ENCODE assay signal across 8 cellular contexts in the genomic region with DNA sequence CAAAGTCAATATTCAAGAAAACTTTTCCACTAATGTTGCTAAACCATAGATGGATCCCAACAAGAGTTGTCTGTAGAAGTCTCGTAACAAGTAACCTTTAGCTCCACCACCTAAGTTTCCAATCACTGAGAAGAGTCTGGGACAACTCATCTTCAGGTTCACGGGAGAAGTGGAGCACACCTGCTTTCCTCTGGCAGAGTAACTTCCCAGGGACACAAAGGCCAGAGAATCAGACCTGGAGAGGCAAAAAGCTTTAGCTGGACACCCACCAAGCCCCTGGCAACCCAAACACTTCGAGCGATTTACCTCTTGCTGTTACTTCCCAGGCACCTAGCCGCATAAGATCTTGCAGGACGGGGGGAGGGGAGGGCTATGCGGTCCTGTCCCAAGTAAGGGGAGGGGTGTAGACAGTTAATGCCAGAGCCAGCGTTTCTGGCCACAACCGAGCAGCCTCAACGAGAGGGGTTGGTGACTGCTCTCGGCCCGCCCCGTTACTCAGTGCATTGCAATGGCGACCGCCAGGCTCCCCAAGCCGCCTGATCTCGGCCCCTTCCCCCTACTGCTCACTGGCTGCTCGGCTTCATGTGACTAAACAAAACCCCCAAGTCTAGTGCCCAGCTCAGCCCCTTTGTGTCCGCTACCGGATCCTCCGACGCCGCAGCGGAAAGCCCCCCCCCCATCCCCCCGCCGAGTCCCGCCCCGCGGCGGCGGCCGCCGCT. TPM values are rescaled to one million over a fixed set of nuclear protein-coding genes. Genes with fewer than 3 reads are reported as not detected.
DNase-seq lines count a peak whose midpoint lies in the region; ATAC-seq and TF ChIP-seq lines count a peak whose summit lies in the region.

No MANE protein-coding gene starts in this region.

- H3K9me3 ChIP-seq in endodermal cell (ENCODE audit: control insufficient read depth, low read length), result peaks cover 25% of the 10 kb centered on the region

- H3K27ac Mint-ChIP-seq in endodermal cell, result peak overlapping the region; percentile 100

- TF ChIP-seq CTCF in endodermal cell (conservative IDR thresholded peaks at IDR 0.05), result no peak

- WGBS in endodermal cell (ENCODE audit: insufficient coverage in 1 of 2, insufficient read length in 1 of 2), 2 experiments, result 0 to 1% methylated on average over 12 to 25 of the region's 33 CpGs

- H3K27me3 ChIP-seq in endodermal cell (ENCODE audit: control insufficient read depth, insufficient read depth, low read length, poor library complexity, severe bottlenecking), result no peaks in the 10 kb centered on the region

- ATAC-seq in GM19328 (IDR thresholded peaks at IDR 0.05; ENCODE audit: unreplicated experiment) (peak; percentile 36), HG03460 (IDR thresholded peaks at IDR 0.05; ENCODE audit: unreplicated experiment) (peak; percentile 45)

- peak overlapping the region; percentile 98 for H3K9ac ChIP-seq in endodermal cell (ENCODE audit: extremely low read depth, low read length, poor library complexity, severe bottlenecking)

- H3K4me3 Mint-ChIP-seq in endodermal cell, result peak overlapping the region; percentile 92

- peaks cover 38% of the 10 kb centered on the region for H3K36me3 Mint-ChIP-seq in endodermal cell (ENCODE audit: low read depth)

- H3K27me3 Mint-ChIP-seq in endodermal cell (ENCODE audit: insufficient read depth), result no peaks in the 10 kb centered on the region

- DNase-seq in CD1c-positive myeloid dendritic cell (ENCODE audit: extremely low spot score) (peak; percentile 61), NOMO-1 treated with DMSO at 0.1 percent for 48 hours (lab: John Stamatoyannopoulos, UW; ENCODE audit: unreplicated experiment) (peak; percentile 59), endodermal cell (peak; percentile 94), midbrain (lab: John Stamatoyannopoulos, UW) (peak; percentile 70)
- DNase-seq in activated CD8-positive, alpha-beta memory T cell treated with anti-CD3 and anti-CD28 coated beads, Interleukin-2, amount 50 U/mL, for 24 hours (ENCODE audit: extremely low read depth), result peak; percentile 47
- peak; percentile 47 to 65 for DNase-seq in stimulated activated CD8-positive, alpha-beta memory T cell treated with anti-CD3 and anti-CD28 coated beads, Interleukin-15, amount 100 ng/mL, for 48 hours (ENCODE audit: low read depth in 2 of 2)

- no peaks in the 10 kb centered on the region for H3K4me1 ChIP-seq in endodermal cell (ENCODE audit: control insufficient read depth, insufficient read depth, low read length)

- H3K4me3 ChIP-seq in endodermal cell (ENCODE audit: low read length), result peak overlapping the region; percentile 100

- peak overlapping the region; percentile 100 for H3K27ac ChIP-seq in endodermal cell (ENCODE audit: low read depth, low read length)

- peaks cover 22% of the 10 kb centered on the region for H3K9me3 Mint-ChIP-seq in endodermal cell

- peaks cover 27% of the 10 kb centered on the region for H3K36me3 ChIP-seq in endodermal cell (ENCODE audit: control insufficient read depth, insufficient read depth, low read length)

- peaks cover 10% of the 10 kb centered on the region for H3K4me1 Mint-ChIP-seq in endodermal cell

RNA-seq across cellular contexts. Expression of a gene that starts 0.7 kb away (rescaled TPM):
- 10 to 100 TPM; 57.5 to 75.7 TPM for total RNA-seq in endodermal cell
- 53.1 TPM for polyA plus RNA-seq in endodermal cell (2013, experiment 1 of 2)
- 51.5 TPM for polyA plus RNA-seq in endodermal cell (2013, experiment 2 of 2)

Comparison
In these comparisons a context has a peak if more than half of its experiments do, and no peak if none do; other contexts are left out.
1. Peak in every context shown above with its lines: DNase-seq, ATAC-seq, H3K4me3 ChIP-seq and H3K27ac ChIP-seq.